ENCODE assay signal across 8 cellular contexts in the genomic region with DNA sequence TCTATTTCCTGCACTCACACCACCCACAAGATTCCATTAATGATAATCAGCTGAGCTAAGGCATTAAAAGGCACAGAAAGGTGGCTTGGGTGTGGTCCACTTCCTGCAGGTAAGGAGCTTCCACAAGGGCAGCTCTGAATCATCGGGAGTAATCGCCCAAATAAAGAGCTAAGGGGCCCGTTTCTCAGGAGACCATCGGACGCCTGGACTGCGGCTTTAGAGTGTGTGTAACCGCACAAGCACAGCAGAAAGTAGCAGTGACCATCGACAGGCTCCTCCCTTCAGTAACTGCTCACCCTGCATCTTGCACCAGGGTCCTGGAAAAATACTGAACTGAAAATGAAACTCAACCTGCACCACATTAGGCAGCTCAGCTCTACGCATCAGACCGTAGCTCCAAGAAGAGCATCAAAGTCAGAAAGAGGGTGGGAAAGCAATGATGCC. TPM values are rescaled to one million over a fixed set of nuclear protein-coding genes. Genes with fewer than 3 reads are reported as not detected.
A peak's percentile ranks its signal among the peaks of the same experiment; 100 is the strongest.
DNase-seq lines count a peak whose midpoint lies in the region; ATAC-seq and TF ChIP-seq lines count a peak whose summit lies in the region.

No MANE protein-coding gene starts in this region.

- 38 to 63% methylated on average over 10 of the region's 10 CpGs for WGBS in body of pancreas, 2 donors
- WGBS in lung, 2 donors, result 33 to 51% methylated on average over 10 of the region's 10 CpGs
- WGBS in urinary bladder, result 59% methylated on average over 10 of the region's 10 CpGs

- TF ChIP-seq POLR2A in body of pancreas (IDR thresholded peaks at IDR 0.05), result no peak

- in situ Hi-C loops in HAP-1 (cut with MboI; ENCODE audit: low sequenced_read_pairs), result no loop called here

- peak overlapping the region in 3 of 4 donors; percentile 7 to 35 (median 30) for H3K27ac ChIP-seq in body of pancreas
- peak overlapping the region in 1 of 2 donors; percentile 83 for H3K27ac ChIP-seq in lung (ENCODE audit: low read depth in 1 of 2, low read length in 1 of 2)
- H3K27ac ChIP-seq in urinary bladder (ENCODE audit: low read depth), result peak overlapping the region; percentile 40

- peak; percentile 59 for DNase-seq in 8988T
- DNase-seq in NOMO-1 treated with DMSO at 0.1 percent for 48 hours (lab: John Stamatoyannopoulos, UW; ENCODE audit: unreplicated experiment), result peak; percentile 79
- DNase-seq in body of pancreas, result peak in 2 of 4 donors; percentile 10 to 34
- DNase-seq in lung (ENCODE audit: low spot score), result peak; percentile 55
- DNase-seq in HAP-1 (ENCODE audit: low spot score in 2 of 2), result no peak

- TF ChIP-seq CTCF in body of pancreas (IDR thresholded peaks at IDR 0.05), result no peak
- no peak for TF ChIP-seq CTCF in lung (IDR thresholded peaks at IDR 0.05; ENCODE audit: control extremely low read depth, extremely low read depth)

- peak; percentile 89 for ATAC-seq in GM18520 (IDR thresholded peaks at IDR 0.05; ENCODE audit: unreplicated experiment)
- peak; percentile 92 for ATAC-seq in HG02938 (IDR thresholded peaks at IDR 0.05; ENCODE audit: unreplicated experiment)
- ATAC-seq in body of pancreas, result no peak
- peak; percentile 77 for ATAC-seq in lung (ENCODE audit: insufficient read depth, low FRiP score)

- intact Hi-C loops in body of pancreas (cut with DNase I), result no loop called here

- H3K4me1 ChIP-seq in body of pancreas (peaks cover 76% of the 10 kb centered on the region), lung (ENCODE audit: control insufficient read depth in 2 of 2, insufficient read depth in 2 of 2, low read length in 2 of 2) (peaks cover 24 to 27% of the 10 kb centered on the region in 2 donors), urinary bladder (ENCODE audit: insufficient read depth) (peaks cover 1% of the 10 kb centered on the region), HAP-1 (peaks cover 25% of the 10 kb centered on the region)

- H3K36me3 ChIP-seq in body of pancreas (replicated peaks in 1 of 2; ENCODE audit: insufficient read depth in 1 of 2, low read depth in 2 of 2), result no peaks in the 10 kb centered on the region
- no peaks in the 10 kb centered on the region for H3K36me3 ChIP-seq in lung (ENCODE audit: control insufficient read depth in 2 of 2, insufficient read depth in 2 of 2, low read length in 2 of 2)
- no peaks in the 10 kb centered on the region for H3K36me3 ChIP-seq in urinary bladder (ENCODE audit: insufficient read depth)
- peaks cover 7% of the 10 kb centered on the region for H3K36me3 ChIP-seq in HAP-1 (replicated peaks)

- H3K9me3 ChIP-seq in body of pancreas (no peaks in the 10 kb centered on the region), lung (ENCODE audit: control insufficient read depth in 2 of 2, insufficient read depth in 1 of 2, low read length in 1 of 2) (no peaks in the 10 kb centered on the region), HAP-1 (peaks cover 4% of the 10 kb centered on the region; the same call in 1 of the 2 replicates)

- no peak overlapping the region for H3K4me3 ChIP-seq in body of pancreas
- peak overlapping the region; percentile 7 for H3K4me3 ChIP-seq in lung
- H3K4me3 ChIP-seq in urinary bladder (ENCODE audit: low read depth, low read length), result peak overlapping the region; percentile 0
- H3K4me3 ChIP-seq in HAP-1, result no peak overlapping the region

- H3K27me3 ChIP-seq in body of pancreas, result no peaks in the 10 kb centered on the region
- H3K27me3 ChIP-seq in lung (ENCODE audit: control insufficient read depth, insufficient read depth), result no peaks in the 10 kb centered on the region
- H3K27me3 ChIP-seq in HAP-1 (ENCODE audit: low read depth), result no peaks in the 10 kb centered on the region

RNA-seq across cellular contexts. Expression of a gene that starts 6.0 kb away (rescaled TPM):
- total RNA-seq in body of pancreas, result 10 to 100 TPM; 35.0 to 56.7 TPM
- total RNA-seq in lung, result 100 to 1,000 TPM in 1 of 2 donors, 10 to 100 TPM in 1; 75.8 to 102 TPM
- 10 to 100 TPM; 38.0 to 53.2 TPM for polyA plus RNA-seq in lung
- 73.4 TPM for total RNA-seq in urinary bladder
- 110 TPM for polyA plus RNA-seq in urinary bladder

Comparison
In these comparisons a context has a peak if more than half of its experiments do, and no peak if none do; other contexts are left out.
1. DNase-seq: peak in 8988T (single experiment), NOMO-1 treated with DMSO at 0.1 percent for 48 hours (single experiment) and lung (single experiment); none in HAP-1 (0 of 2).
2. H3K4me3 ChIP-seq: peak in lung (single experiment) and urinary bladder (single experiment); none in body of pancreas (0 of 2) and HAP-1 (single experiment).